In the genomic region with DNA sequence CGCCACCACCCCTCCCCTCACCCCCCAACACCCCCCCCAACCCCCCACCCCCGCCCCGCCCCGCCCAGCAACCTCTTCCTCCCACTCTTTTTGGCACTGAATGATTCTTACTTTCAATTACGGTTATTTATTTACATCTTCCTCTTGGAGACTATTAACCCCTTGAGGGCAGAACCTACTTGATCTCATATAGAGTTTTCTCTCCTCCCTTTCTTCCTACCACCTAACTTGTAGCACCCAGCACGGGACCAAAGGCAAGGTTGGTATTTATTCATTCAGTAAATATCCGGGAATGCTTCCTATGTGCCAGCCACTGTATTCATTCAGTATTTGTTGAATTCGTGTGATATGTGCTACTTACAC, we compare ENCODE assay signal across 12 cellular contexts. TPM values are rescaled to one million over a fixed set of nuclear protein-coding genes. Genes with fewer than 3 reads are reported as not detected.
DNase-seq lines count a peak whose midpoint lies in the region; ATAC-seq and TF ChIP-seq lines count a peak whose summit lies in the region.
"Had no signal": no experiment of that assay in that cellular context is flagged by ENCODE, and none has a peak within 500 bp of the region (broad histone marks: within the 10 kb centered on the region; RNA-seq: fewer than 3 reads in every experiment).

No MANE protein-coding gene starts in this region.

- peaks cover 38% of the 10 kb centered on the region for H3K4me1 Mint-ChIP-seq in osteocyte (ENCODE audit: unreplicated experiment)
- peaks cover 9% of the 10 kb centered on the region for H3K4me1 Mint-ChIP-seq in stimulated activated memory B cell treated with anti-CD40 and anti-IgM and Interleukin-4, amounts not matched to agents 10 μg/mL and 1 μg/mL and 100 μg/mL, for 72 hours

- ATAC-seq in stimulated activated memory B cell treated with anti-CD40 and anti-IgM and Interleukin-4, amounts not matched to agents 10 μg/mL and 1 μg/mL and 100 μg/mL, for 72 hours: no peak
- ATAC-seq in gastrocnemius medialis: no peak
- no peak for ATAC-seq in HG02642 (IDR thresholded peaks at IDR 0.05; ENCODE audit: poor library complexity, unreplicated experiment)

- TF ChIP-seq POLR2A in gastrocnemius medialis (IDR thresholded peaks at IDR 0.05): no peak

- peak overlapping the region; percentile 29 for H3K27ac Mint-ChIP-seq in osteocyte (ENCODE audit: unreplicated experiment)
- H3K27ac Mint-ChIP-seq in stimulated activated memory B cell treated with anti-CD40 and anti-IgM and Interleukin-4, amounts not matched to agents 10 μg/mL and 1 μg/mL and 100 μg/mL, for 72 hours: no peak overlapping the region

- in situ Hi-C loops in gastrocnemius medialis (cut with MboI; ENCODE audit: low sequenced_read_pairs in 4 of 4): loop anchor here in 1 of 4 donors (25.0 kb wide), 1 partner anchor 99 kb away; no protein-coding TSS in a partner anchor

- H3K4me1 ChIP-seq in duodenal mucosa (ENCODE audit: control insufficient read depth in 1 of 2, insufficient read depth in 2 of 2, low read length in 2 of 2) (peaks cover 16 to 28% of the 10 kb centered on the region in 2 donors), gastrocnemius medialis (peaks cover 12 to 23% of the 10 kb centered on the region in 2 donors)

- H3K9me3 Mint-ChIP-seq in osteocyte (ENCODE audit: unreplicated experiment): no peaks in the 10 kb centered on the region
- no peaks in the 10 kb centered on the region for H3K9me3 Mint-ChIP-seq in stimulated activated memory B cell treated with anti-CD40 and anti-IgM and Interleukin-4, amounts not matched to agents 10 μg/mL and 1 μg/mL and 100 μg/mL, for 72 hours

- H3K9ac ChIP-seq in duodenal mucosa (ENCODE audit: low read depth in 1 of 2, low read length in 2 of 2): no peak overlapping the region

- DNase-seq in DMS53 treated with DMSO at 0.1 percent for 48 hours (lab: John Stamatoyannopoulos, UW; ENCODE audit: unreplicated experiment) (peak; percentile 51), NCI-H2196 treated with DMSO at 0.1 percent for 48 hours (lab: John Stamatoyannopoulos, UW; ENCODE audit: unreplicated experiment) (peak; percentile 60), osteocyte (ENCODE audit: extremely low spot score, unreplicated experiment) (no peak), gastrocnemius medialis (no peak)
- no peak for DNase-seq in activated effector memory CD4-positive, alpha-beta T cell treated with Interleukin-2 at 50 U/mL for 16 hours
- DNase-seq: foreskin melanocyte, GDM1, WERI-Rb-1 had no signal

- H3K27me3 Mint-ChIP-seq in osteocyte (ENCODE audit: unreplicated experiment): no peaks in the 10 kb centered on the region
- peaks cover 81% of the 10 kb centered on the region for H3K27me3 Mint-ChIP-seq in stimulated activated memory B cell treated with anti-CD40 and anti-IgM and Interleukin-4, amounts not matched to agents 10 μg/mL and 1 μg/mL and 100 μg/mL, for 72 hours

- no peaks in the 10 kb centered on the region for H3K27me3 ChIP-seq in duodenal mucosa (ENCODE audit: control insufficient read depth in 1 of 2, insufficient read depth in 2 of 2, low read length in 2 of 2)
- no peaks in the 10 kb centered on the region for H3K27me3 ChIP-seq in gastrocnemius medialis

- peak overlapping the region; percentile 54 for H3K4me3 Mint-ChIP-seq in osteocyte (ENCODE audit: unreplicated experiment)
- H3K4me3 Mint-ChIP-seq in stimulated activated memory B cell treated with anti-CD40 and anti-IgM and Interleukin-4, amounts not matched to agents 10 μg/mL and 1 μg/mL and 100 μg/mL, for 72 hours: no peak overlapping the region

- H3K27ac ChIP-seq in duodenal mucosa (ENCODE audit: low read depth, low read length) (peak overlapping the region; percentile 26), gastrocnemius medialis (peak overlapping the region in 1 of 4 donors; percentile 17)
- H3K27ac ChIP-seq: neutrophil, WERI-Rb-1 had no signal

- H3K36me3 ChIP-seq in duodenal mucosa (ENCODE audit: control insufficient read depth in 1 of 2, insufficient read depth in 2 of 2, low read length in 2 of 2) (no peaks in the 10 kb centered on the region), gastrocnemius medialis (no peaks in the 10 kb centered on the region)
- H3K36me3 ChIP-seq: neutrophil, WERI-Rb-1 had no signal

- no peaks in the 10 kb centered on the region for H3K36me3 Mint-ChIP-seq in osteocyte (ENCODE audit: unreplicated experiment)
- H3K36me3 Mint-ChIP-seq in stimulated activated memory B cell treated with anti-CD40 and anti-IgM and Interleukin-4, amounts not matched to agents 10 μg/mL and 1 μg/mL and 100 μg/mL, for 72 hours: no peaks in the 10 kb centered on the region

- peak overlapping the region; percentile 18 to 53 for H3K4me3 ChIP-seq in duodenal mucosa (ENCODE audit: low read depth in 1 of 2, low read length in 2 of 2)
- H3K4me3 ChIP-seq in gastrocnemius medialis: no peak overlapping the region

- intact Hi-C loops in gastrocnemius medialis (cut with DNase I; ENCODE audit: low total_unique reads): loop anchor here (10.0 kb wide), 1 partner anchor 223 kb away; the partner anchor contains the start of gene SCAF8

- TF ChIP-seq CTCF in osteocyte (IDR thresholded peaks at IDR 0.05) (no peak), gastrocnemius medialis (IDR thresholded peaks at IDR 0.05 in 4 of 5, conservative IDR thresholded peaks at IDR 0.05 in 1 of 5) (no peak)

- H3K9me3 ChIP-seq in duodenal mucosa (ENCODE audit: control insufficient read depth in 1 of 2, low read length in 2 of 2) (no peaks in the 10 kb centered on the region), gastrocnemius medialis (no peaks in the 10 kb centered on the region)
- H3K9me3 ChIP-seq: neutrophil had no signal

RNA-seq across cellular contexts. Expression of gene CNKSR3, which starts 1.2 kb away (rescaled TPM):
- total RNA-seq in osteocyte: 14.6 and 15.3 TPM in 2 replicates
- 1 to 10 TPM in 3 of 4 donors, under 1 TPM in 1; 0.70 to 4.6 (median 2.9) TPM for total RNA-seq in gastrocnemius medialis

Comparison
In these comparisons a context has a peak if more than half of its experiments do, and no peak if none do; other contexts are left out.
1. DNase-seq: peak in DMS53 treated with DMSO at 0.1 percent for 48 hours (single experiment) and NCI-H2196 treated with DMSO at 0.1 percent for 48 hours (single experiment); none in osteocyte (single experiment), activated effector memory CD4-positive, alpha-beta T cell treated with Interleukin-2 at 50 U/mL for 16 hours (single experiment) and gastrocnemius medialis (0 of 2).
2. H3K4me3 ChIP-seq: peak in duodenal mucosa (2 of 2); none in gastrocnemius medialis (0 of 4).